Comparison of ENCODE assay signal across 22 cellular contexts in genomic region chr6:143739341-143739851, GRCh38.
"Had no signal": no experiment of that assay in that cellular context is flagged by ENCODE, and none has a peak within 500 bp of the region (broad histone marks: within the 10 kb centered on the region; RNA-seq: fewer than 3 reads in every experiment).

No MANE protein-coding gene starts in this region.

- H3K9me3 Mint-ChIP-seq: activated CD4-positive, alpha-beta memory T cell treated with anti-CD3 and anti-CD28 coated beads, Interleukin-2, amount 10 ng/mL, durations not matched to agents 7 days and 5 days; central memory CD8-positive, alpha-beta T cell; T-cell had no signal

- H3K4me2 ChIP-seq: neural progenitor cell had no signal

- H3K36me3 Mint-ChIP-seq: naive B cell had no signal

- DNase-seq: activated CD4-positive, alpha-beta memory T cell treated with anti-CD3 and anti-CD28 coated beads, Interleukin-2, amount 10 ng/mL, durations not matched to agents 7 days and 5 days; activated gamma-delta T cell treated with Interleukin-2 at 50 U/mL for 16 hours; activated naive CD8-positive, alpha-beta T cell treated with anti-CD3 and anti-CD28 coated beads, Interleukin-2, amount 10 ng/mL, durations not matched to agents 7 days and 5 days; amniotic stem cell; naive B cell; right cardiac atrium; stimulated activated CD4-positive, alpha-beta T cell treated with anti-CD3 and anti-CD28 coated beads, Interleukin-12 subunit alpha, Interleukin-12 subunit beta, amount 100 ng/mL, for 4 hours; stimulated activated CD4-positive, alpha-beta T cell treated with anti-CD3 and anti-CD28 coated beads, Interleukin-4, amount 100 ng/mL, for 4 hours; stimulated activated naive CD8-positive, alpha-beta T cell treated with anti-CD3 and anti-CD28 coated beads, Interleukin-15, Interleukin-2, amounts not matched to agents 100 U/mL and 50 U/mL, for 24 hours; substantia nigra; T-cell; T-helper 9 cell; thyroid gland; upper lobe of right lung had no signal

- H3K9me3 ChIP-seq: breast epithelium, esophagus muscularis mucosa, gastroesophageal sphincter, prostate gland, thyroid gland, upper lobe of right lung had no signal

- H3K4me1 Mint-ChIP-seq: naive B cell had no signal

- H3K4me3 Mint-ChIP-seq: activated CD4-positive, alpha-beta memory T cell treated with anti-CD3 and anti-CD28 coated beads, Interleukin-2, amount 10 ng/mL, durations not matched to agents 7 days and 5 days; activated naive CD8-positive, alpha-beta T cell treated with anti-CD3 and anti-CD28 coated beads, Interleukin-2, amount 10 ng/mL, durations not matched to agents 7 days and 5 days; central memory CD8-positive, alpha-beta T cell; naive B cell; neural progenitor cell had no signal

- H3K4me1 ChIP-seq: breast epithelium had no signal

- H2AFZ ChIP-seq: neural progenitor cell had no signal

- H3K27me3 Mint-ChIP-seq: activated CD4-positive, alpha-beta memory T cell treated with anti-CD3 and anti-CD28 coated beads, Interleukin-2, amount 10 ng/mL, durations not matched to agents 7 days and 5 days; activated naive CD8-positive, alpha-beta T cell treated with anti-CD3 and anti-CD28 coated beads, Interleukin-2, amount 10 ng/mL, durations not matched to agents 7 days and 5 days; central memory CD8-positive, alpha-beta T cell; naive B cell; T-cell had no signal

- ATAC-seq: gastroesophageal sphincter; right cardiac atrium; stimulated activated naive CD8-positive, alpha-beta T cell treated with anti-CD3 and anti-CD28 coated beads, Interleukin-15, Interleukin-2, amounts not matched to agents 100 U/mL and 50 U/mL, for 24 hours; T-cell; upper lobe of right lung had no signal

- H3K9ac ChIP-seq: neural progenitor cell had no signal

- H3K36me3 ChIP-seq: breast epithelium, esophagus muscularis mucosa, gastroesophageal sphincter, neural progenitor cell, prostate gland, thyroid gland, upper lobe of right lung had no signal

- H3K27ac ChIP-seq: breast epithelium, coronary artery, esophagus muscularis mucosa, gastroesophageal sphincter, neural progenitor cell, prostate gland, thyroid gland, upper lobe of right lung had no signal

- H3K27me3 ChIP-seq: breast epithelium, esophagus muscularis mucosa, gastroesophageal sphincter, neural progenitor cell, thyroid gland, upper lobe of right lung had no signal

- H3K27ac Mint-ChIP-seq: activated CD4-positive, alpha-beta memory T cell treated with anti-CD3 and anti-CD28 coated beads, Interleukin-2, amount 10 ng/mL, durations not matched to agents 7 days and 5 days; activated naive CD8-positive, alpha-beta T cell treated with anti-CD3 and anti-CD28 coated beads, Interleukin-2, amount 10 ng/mL, durations not matched to agents 7 days and 5 days; naive B cell; neural progenitor cell; T-cell had no signal

- H3K4me3 ChIP-seq: breast epithelium, coronary artery, esophagus muscularis mucosa, gastroesophageal sphincter, lung, neural progenitor cell, prostate gland, thyroid gland, upper lobe of right lung had no signal
